ENCODE assay signal across 10 cellular contexts in the genomic region with DNA sequence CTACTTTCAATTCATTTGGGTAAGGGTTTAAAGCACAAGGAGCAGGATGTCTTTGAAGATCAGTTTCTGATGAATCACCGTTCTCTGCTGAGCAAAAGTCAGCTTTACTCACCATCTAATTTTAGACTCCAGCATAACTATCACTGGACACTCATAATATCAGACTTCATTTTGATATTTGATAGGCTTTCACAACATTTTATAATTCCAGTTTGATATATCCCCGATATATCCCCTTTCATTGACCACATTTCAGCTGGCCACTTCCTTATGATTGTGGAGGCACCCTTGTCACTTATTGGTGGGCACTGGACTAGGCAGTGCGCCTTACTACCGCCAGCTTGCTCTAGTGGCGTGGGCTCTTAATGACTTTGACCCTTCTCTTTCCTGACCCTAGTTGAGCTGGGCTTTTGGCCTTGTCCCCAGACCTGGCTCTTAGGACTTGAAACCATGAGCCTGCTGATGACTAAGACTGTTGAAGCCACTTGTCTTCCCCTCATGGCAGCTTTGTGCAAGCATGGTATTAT. TPM values are rescaled to one million over a fixed set of nuclear protein-coding genes. Genes with fewer than 3 reads are reported as not detected.
DNase-seq lines count a peak whose midpoint lies in the region; ATAC-seq, FAIRE-seq and TF ChIP-seq lines count a peak whose summit lies in the region.
"Had no signal": no experiment of that assay in that cellular context is flagged by ENCODE, and none has a peak within 500 bp of the region (broad histone marks: within the 10 kb centered on the region; RNA-seq: fewer than 3 reads in every experiment).

No MANE protein-coding gene starts in this region.

- FAIRE-seq in GM12878 (lab: Jason Lieb, UNC) = no peak

- no peak overlapping the region for H2BK12ac ChIP-seq in mesenchymal stem cell (ENCODE audit: low read length in 2 of 2)

- peak; percentile 41 for ATAC-seq in HG03378 (IDR thresholded peaks at IDR 0.05; ENCODE audit: unreplicated experiment)
- ATAC-seq in GM12878 = peak; percentile 39
- ATAC-seq in GM21723 (IDR thresholded peaks at IDR 0.05; ENCODE audit: unreplicated experiment) = no peak

- no peak overlapping the region for H3K4me3 ChIP-seq in BJ (ENCODE audit: low read depth, low read length)
- no peak overlapping the region for H3K4me3 ChIP-seq in GM12878
- H3K4me3 ChIP-seq in mesenchymal stem cell (ENCODE audit: insufficient read depth in 1 of 2, low read depth in 1 of 2, low read length in 2 of 2) = peak overlapping the region in 1 of 2 experiments; percentile 39
- no peak overlapping the region for H3K4me3 ChIP-seq in dorsolateral prefrontal cortex

- intact Hi-C loops in GM12878 (cut with micrococcal nuclease; ENCODE audit: unreplicated experiment) (loop anchor here (2.0 kb wide), 1 partner anchor 47 kb away; a partner anchor contains a TSS), dorsolateral prefrontal cortex (cut with DNase I) (no loop called here)

- no peak overlapping the region for H2BK5ac ChIP-seq in mesenchymal stem cell (ENCODE audit: low read depth, low read length, poor library complexity, severe bottlenecking)

- no peak for TF ChIP-seq RAD21 in GM12878 (IDR thresholded peaks at IDR 0.05; ENCODE audit: insufficient read depth, low read depth, low read length)

- no TSS peak for BruUV-seq in GM12878 (replicated peaks; lab: Mats Ljungman, UMichigan)

- no peak overlapping the region for H3K23ac ChIP-seq in mesenchymal stem cell (ENCODE audit: low read length in 2 of 2)

- H3K4me1 ChIP-seq in GM12878 (ENCODE audit: control insufficient read depth, insufficient read depth, low read length) (peaks cover 30% of the 10 kb centered on the region), mesenchymal stem cell (ENCODE audit: control insufficient read depth, insufficient read depth, low read depth, low read length) (peaks cover 17% of the 10 kb centered on the region)

- H4K20me1 ChIP-seq in GM12878 (ENCODE audit: control insufficient read depth, insufficient read depth) = no peaks in the 10 kb centered on the region

- TF ChIP-seq CTCF in BJ (IDR thresholded peaks at IDR 0.05; ENCODE audit: insufficient read depth, low read depth, low read length) (no peak), GM12878 (IDR thresholded peaks at IDR 0.05 in 2 of 3, conservative IDR thresholded peaks at IDR 0.05 in 1 of 3; ENCODE audit: control insufficient read depth in 2 of 3, extremely low read depth in 1 of 3, insufficient read depth in 1 of 3, low read depth in 3 of 3, low read length in 3 of 3) (no peak), dorsolateral prefrontal cortex (IDR thresholded peaks at IDR 0.05 in 54 of 56, conservative IDR thresholded peaks at IDR 0.05 in 2 of 56; ENCODE audit: low read depth in 1 of 56, partially characterized antibody in 56 of 56) (no peak)

- H4K91ac ChIP-seq in mesenchymal stem cell (ENCODE audit: low read length) = no peak overlapping the region

- no peak overlapping the region for H3K27ac ChIP-seq in GM12878 (ENCODE audit: control insufficient read depth, insufficient read depth)
- peak overlapping the region; percentile 21 for H3K27ac ChIP-seq in mesenchymal stem cell (ENCODE audit: low read length, poor library complexity, severe bottlenecking)
- peak overlapping the region in 19 of 59 donors; percentile 6 to 76 (median 38) for H3K27ac ChIP-seq in dorsolateral prefrontal cortex

- H3K79me1 ChIP-seq in mesenchymal stem cell (replicated peaks; ENCODE audit: low read length, poor library complexity, severe bottlenecking) = peaks cover 11% of the 10 kb centered on the region

- no peak overlapping the region for H4K8ac ChIP-seq in mesenchymal stem cell (ENCODE audit: low read length)

- SMC1A ChIA-PET in GM12878 (lab: Charles Lee; ENCODE audit: uncharacterized antibody, unreplicated experiment) = interaction anchor here (0.7 to 2.5 kb wide), 7 partner anchors 9 to 130 kb away, joined by 3 to 13 read pairs (median 6); no protein-coding TSS in a partner anchor

- CTCF ChIA-PET in BJ (lab: Yijun Ruan, JAX) (interaction anchor here (0.7 to 2.5 kb wide), 2 partner anchors 18 to 23 kb away, joined by 4 to 8 read pairs; no protein-coding TSS in a partner anchor), GM12878 (lab: Yijun Ruan, JAX) (interaction anchor here (0.6 to 1.7 kb wide), 5 partner anchors 9 to 139 kb away, joined by 3 to 10 read pairs (median 5); no protein-coding TSS in a partner anchor)

- H3K79me2 ChIP-seq in GM12878 (ENCODE audit: control insufficient read depth, insufficient read depth, low read length) = no peaks in the 10 kb centered on the region; the same call in 1 of the 2 replicates

- H2AFZ ChIP-seq in GM12878 (ENCODE audit: control insufficient read depth, low read depth, low read length) = no peak overlapping the region
- no peak overlapping the region for H2AFZ ChIP-seq in mesenchymal stem cell (ENCODE audit: low read depth, low read length)

- in situ Hi-C loops in GM12878 (cut with MboI) = no loop called here

- no peak overlapping the region for H3K4me2 ChIP-seq in GM12878 (ENCODE audit: control insufficient read depth, insufficient read depth)
- H3K4me2 ChIP-seq in mesenchymal stem cell (ENCODE audit: low read length, poor library complexity, severe bottlenecking) = no peak overlapping the region

- H3K9ac ChIP-seq in GM12878 (ENCODE audit: control insufficient read depth, insufficient read depth, low read length) (no peak overlapping the region), mesenchymal stem cell (ENCODE audit: low read length) (peak overlapping the region; percentile 73)

- H2AK5ac ChIP-seq in mesenchymal stem cell (ENCODE audit: low read length, severe bottlenecking) = no peak overlapping the region

- peak overlapping the region in 1 of 2 experiments; percentile 64 for H3K18ac ChIP-seq in mesenchymal stem cell (ENCODE audit: low read depth in 1 of 2, low read length in 2 of 2)

- TF ChIP-seq EP300 in GM12878 (IDR thresholded peaks at IDR 0.05; ENCODE audit: borderline replicate concordance in 1 of 2, control insufficient read depth in 1 of 2, low read depth in 2 of 2, low read length in 2 of 2) = no peak

- no peak for TF ChIP-seq POLR2A in GM12878 (IDR thresholded peaks at IDR 0.05; ENCODE audit: low read depth, low read length)

- H3K4ac ChIP-seq in mesenchymal stem cell (ENCODE audit: low read depth in 1 of 2, low read length in 2 of 2) = no peak overlapping the region

- no peak overlapping the region for H2BK15ac ChIP-seq in mesenchymal stem cell (ENCODE audit: low read depth, poor library complexity, severe bottlenecking)

- no peak overlapping the region for H3K14ac ChIP-seq in mesenchymal stem cell (ENCODE audit: low read length in 2 of 2)

- H2BK120ac ChIP-seq in mesenchymal stem cell (ENCODE audit: low read depth, low read length) = no peak overlapping the region

- DNase-seq in BJ (ENCODE audit: low read depth) (peak; percentile 43), GM12878 (ENCODE audit: low read depth, low spot score) (no peak), mesenchymal stem cell (peak; percentile 80), OCI-M2 (lab: John Stamatoyannopoulos, UW; ENCODE audit: unreplicated experiment) (no peak), GM19240 (ENCODE audit: insufficient read length, low spot score) (no peak), dorsolateral prefrontal cortex (no peak)
- DNase-seq: aorta, trophoblast cell had no signal

- H3K9me3 ChIP-seq in GM12878 (replicated peaks; ENCODE audit: control insufficient read depth, insufficient read depth, low read length) (no peaks in the 10 kb centered on the region), mesenchymal stem cell (ENCODE audit: control insufficient read depth, low read length) (no peaks in the 10 kb centered on the region)

- 80% methylated on average over 5 of the region's 5 CpGs for whole genome bisulfite sequencing in GM12878 (ENCODE audit: insufficient coverage, insufficient replicate concordance, low lambda C conversion rate, missing lambda C conversion rate)
- 69% methylated on average over 5 of the region's 5 CpGs for WGBS in mesenchymal stem cell

- POLR2A ChIA-PET in BJ (lab: Charles Lee) (interaction anchor here (0.5 kb wide), 1 partner anchor 13 kb away, joined by 3 read pairs; no protein-coding TSS in a partner anchor), GM12878 (lab: Charles Lee) (interaction anchor here (0.8 kb wide), 1 partner anchor 120 kb away, joined by 3 read pairs; no protein-coding TSS in a partner anchor)

- H3K27me3 ChIP-seq in BJ (ENCODE audit: control insufficient read depth, insufficient read depth, low read length) = no peaks in the 10 kb centered on the region
- no peaks in the 10 kb centered on the region for H3K27me3 ChIP-seq in GM12878 (replicated peaks in 1 of 2; ENCODE audit: control insufficient read depth in 2 of 2, insufficient read depth in 2 of 2, low read length in 1 of 2)
- peaks cover 0 to 7% of the 10 kb centered on the region in 2 experiments for H3K27me3 ChIP-seq in mesenchymal stem cell (ENCODE audit: control insufficient read depth in 1 of 2, insufficient read depth in 1 of 2, low read length in 2 of 2)
- no peaks in the 10 kb centered on the region for H3K27me3 ChIP-seq in dorsolateral prefrontal cortex

- H3K36me3 ChIP-seq in BJ (ENCODE audit: control insufficient read depth, insufficient read depth, low read length) (no peaks in the 10 kb centered on the region), GM12878 (ENCODE audit: control insufficient read depth in 2 of 2, insufficient read depth in 2 of 2, low read length in 1 of 2) (no peaks in the 10 kb centered on the region; a peak in 2 of 4 replicates), mesenchymal stem cell (ENCODE audit: control insufficient read depth in 1 of 2, insufficient read depth in 2 of 2, low read depth in 1 of 2, low read length in 2 of 2) (peaks cover 0 to 3% of the 10 kb centered on the region in 2 experiments)

- RAD21 ChIA-PET in GM12878 (lab: Charles Lee; ENCODE audit: unreplicated experiment) = interaction anchor here (0.8 kb wide), 1 partner anchor 18 kb away, joined by 3 read pairs; no protein-coding TSS in a partner anchor

RNA-seq across cellular contexts. Expression of a gene that starts 46.8 kb away (rescaled TPM):
- polyA plus RNA-seq in BJ (2011; rRNA removed) (29.8 and 33.1 TPM in 2 replicates), GM12878 (2011; rRNA removed) (91.3 and 120 TPM in 2 replicates), GM12878 (2014; fragmentation: Illumina TruSeq; extraction: Trizol) (71.3 and 92.5 TPM in 2 replicates), GM12878 (2014; fragmentation: Nextera tagmentation; extraction: Ambion mirVana) (100 to 1,000 TPM; 204 to 261 TPM), GM12878 (2014; rRNA removed) (103 and 112 TPM in 2 replicates), GM12878 (2016; fragmentation: Nextera tagmentation; extraction: Ambion mirVana) (10 to 100 TPM; 67.5 to 85.4 TPM)
- polyA minus RNA-seq in BJ (2011; rRNA and poly(A)+ RNA removed) = 14.6 and 32.1 TPM in 2 replicates
- 34.5 and 44.8 TPM in 2 replicates for total RNA-seq in GM12878 (2013; cell fraction: nucleolus; rRNA removed)
- total RNA-seq in GM12878 (2014; rRNA removed) (97.8 and 105 TPM in 2 replicates), GM12878 (2014; rRNA removed; fragmentation: Illumina TruSeq; extraction: Trizol) (81.4 and 90.2 TPM in 2 replicates), GM12878 (2021) (52.7 and 59.8 TPM in 2 replicates), dorsolateral prefrontal cortex (100 to 1,000 TPM in 1 of 120 experiments, 10 to 100 TPM in 119; 28.2 to 110 (median 55.2) TPM)
- polyA plus RNA-seq in GM12878 (2011; ENCODE audit: low read depth) = 17.8 TPM
- 134 and 170 TPM in 2 replicates for polyA plus RNA-seq in GM12878 (2011; cell fraction: cytosol; rRNA removed)
- polyA plus RNA-seq in GM12878 (2011; cell fraction: nucleus; rRNA removed) = 71.6 and 92.3 TPM in 2 replicates
- polyA plus RNA-seq in GM12878 (2012) = 43.8 and 51.9 TPM in 2 replicates
- polyA minus RNA-seq in GM12878 (2011; rRNA and poly(A)+ RNA removed) = 41.5 and 88.5 TPM in 2 replicates
- 33.9 and 36.2 TPM in 2 replicates for polyA minus RNA-seq in GM12878 (2011; cell fraction: cytosol; rRNA and poly(A)+ RNA removed)
- polyA minus RNA-seq in GM12878 (2011; cell fraction: nucleus; rRNA and poly(A)+ RNA removed) = 27.4 and 35.2 TPM in 2 replicates
- polyA plus RNA-seq in mesenchymal stem cell (2013, experiment 1 of 2) = 40.5 TPM
- 40.9 TPM for polyA plus RNA-seq in mesenchymal stem cell (2013, experiment 2 of 2)

Comparison
In these comparisons a context has a peak if more than half of its experiments do, and no peak if none do; other contexts are left out.
1. DNase-seq: peak in BJ (single experiment) and mesenchymal stem cell (single experiment); none in GM12878 (single experiment), OCI-M2 (single experiment), GM19240 (single experiment) and dorsolateral prefrontal cortex (0 of 10).